ENCODE assay signal across 1 cellular context in genomic region chr1:185745165-185745564, GRCh38.
TF ChIP-seq lines count a peak whose summit lies in the region.

No MANE protein-coding gene starts in this region.

TF ChIP-seq in SK-N-SH, 30 proteins besides CTCF, POLR2A, EP300 and RAD21 (continued from another document):
- TF ChIP-seq, protein P1, sequence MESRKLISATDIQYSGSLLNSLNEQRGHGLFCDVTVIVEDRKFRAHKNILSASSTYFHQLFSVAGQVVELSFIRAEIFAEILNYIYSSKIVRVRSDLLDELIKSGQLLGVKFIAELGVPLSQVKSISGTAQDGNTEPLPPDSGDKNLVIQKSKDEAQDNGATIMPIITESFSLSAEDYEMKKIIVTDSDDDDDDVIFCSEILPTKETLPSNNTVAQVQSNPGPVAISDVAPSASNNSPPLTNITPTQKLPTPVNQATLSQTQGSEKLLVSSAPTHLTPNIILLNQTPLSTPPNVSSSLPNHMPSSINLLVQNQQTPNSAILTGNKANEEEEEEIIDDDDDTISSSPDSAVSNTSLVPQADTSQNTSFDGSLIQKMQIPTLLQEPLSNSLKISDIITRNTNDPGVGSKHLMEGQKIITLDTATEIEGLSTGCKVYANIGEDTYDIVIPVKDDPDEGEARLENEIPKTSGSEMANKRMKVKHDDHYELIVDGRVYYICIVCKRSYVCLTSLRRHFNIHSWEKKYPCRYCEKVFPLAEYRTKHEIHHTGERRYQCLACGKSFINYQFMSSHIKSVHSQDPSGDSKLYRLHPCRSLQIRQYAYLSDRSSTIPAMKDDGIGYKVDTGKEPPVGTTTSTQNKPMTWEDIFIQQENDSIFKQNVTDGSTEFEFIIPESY (IDR thresholded peaks at IDR 0.05; ENCODE audit: borderline replicate concordance, low read depth) = no peak
- TF ChIP-seq FOXJ3 (CRISPR knock-in tag; IDR thresholded peaks at IDR 0.05) (no peak), NFIC (IDR thresholded peaks at IDR 0.05; ENCODE audit: borderline replicate concordance) (no peak), RFX5 (IDR thresholded peaks at IDR 0.05; ENCODE audit: low read length) (no peak), MAX (IDR thresholded peaks at IDR 0.05; ENCODE audit: low read depth) (no peak), MEF2A (IDR thresholded peaks at IDR 0.05; ENCODE audit: borderline replicate concordance, low read depth) (no peak), USF2 (IDR thresholded peaks at IDR 0.05; ENCODE audit: borderline replicate concordance, low read depth, low read length) (no peak)
TF ChIP-seq in SK-N-SH: peak in this region for 0.
